In the genomic region with DNA sequence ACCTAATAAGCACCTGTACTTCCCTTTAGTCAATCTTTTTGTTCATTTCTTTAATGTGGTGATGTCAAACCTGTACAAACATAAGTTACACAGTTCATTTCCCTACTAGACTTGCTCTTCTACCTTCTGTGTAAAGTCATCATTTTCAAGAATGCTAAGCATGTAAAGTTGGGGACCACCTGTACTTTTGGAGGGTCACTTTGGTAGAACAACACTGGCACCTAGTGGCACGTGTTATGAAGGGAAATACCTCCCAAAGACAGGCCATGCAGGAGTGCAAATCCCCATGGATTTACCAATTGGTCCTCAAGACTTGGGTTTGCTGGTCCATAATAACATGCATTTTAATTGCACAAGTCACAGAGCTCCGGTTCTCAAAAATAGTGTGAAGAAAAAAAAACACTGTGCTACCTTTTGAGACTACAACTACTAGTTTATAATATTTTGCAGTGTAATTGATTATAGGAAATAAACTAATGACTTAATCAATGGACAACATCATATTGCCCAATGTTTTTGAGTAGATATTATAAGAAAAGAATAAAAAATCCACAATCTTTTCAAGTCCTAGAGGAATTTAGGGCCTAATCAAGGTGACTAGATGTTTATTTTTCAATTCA, we compare ENCODE assay signal across 1 cellular context.
TF ChIP-seq lines count a peak whose summit lies in the region.

No MANE protein-coding gene starts in this region.

TF ChIP-seq in HepG2, 621 proteins besides CTCF, POLR2A, EP300 and RAD21 (continued from another document):
- TF ChIP-seq, protein P1, sequence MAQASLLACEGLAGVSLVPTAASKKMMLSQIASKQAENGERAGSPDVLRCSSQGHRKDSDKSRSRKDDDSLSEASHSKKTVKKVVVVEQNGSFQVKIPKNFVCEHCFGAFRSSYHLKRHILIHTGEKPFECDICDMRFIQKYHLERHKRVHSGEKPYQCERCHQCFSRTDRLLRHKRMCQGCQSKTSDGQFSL (CRISPR knock-in tag; IDR thresholded peaks at IDR 0.05): no peak
- TF ChIP-seq ZNF558 (CRISPR knock-in tag; IDR thresholded peaks at IDR 0.05; ENCODE audit: borderline replicate concordance): no peak
- no peak for TF ChIP-seq MATR3 (CRISPR knock-in tag; IDR thresholded peaks at IDR 0.05)
- no peak for TF ChIP-seq ZNF761 (CRISPR knock-in tag; conservative IDR thresholded peaks at IDR 0.05)
- TF ChIP-seq, protein P2, sequence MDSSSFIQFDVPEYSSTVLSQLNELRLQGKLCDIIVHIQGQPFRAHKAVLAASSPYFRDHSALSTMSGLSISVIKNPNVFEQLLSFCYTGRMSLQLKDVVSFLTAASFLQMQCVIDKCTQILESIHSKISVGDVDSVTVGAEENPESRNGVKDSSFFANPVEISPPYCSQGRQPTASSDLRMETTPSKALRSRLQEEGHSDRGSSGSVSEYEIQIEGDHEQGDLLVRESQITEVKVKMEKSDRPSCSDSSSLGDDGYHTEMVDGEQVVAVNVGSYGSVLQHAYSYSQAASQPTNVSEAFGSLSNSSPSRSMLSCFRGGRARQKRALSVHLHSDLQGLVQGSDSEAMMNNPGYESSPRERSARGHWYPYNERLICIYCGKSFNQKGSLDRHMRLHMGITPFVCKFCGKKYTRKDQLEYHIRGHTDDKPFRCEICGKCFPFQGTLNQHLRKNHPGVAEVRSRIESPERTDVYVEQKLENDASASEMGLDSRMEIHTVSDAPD (CRISPR knock-in tag; IDR thresholded peaks at IDR 0.05): no peak
- TF ChIP-seq, protein P3, sequence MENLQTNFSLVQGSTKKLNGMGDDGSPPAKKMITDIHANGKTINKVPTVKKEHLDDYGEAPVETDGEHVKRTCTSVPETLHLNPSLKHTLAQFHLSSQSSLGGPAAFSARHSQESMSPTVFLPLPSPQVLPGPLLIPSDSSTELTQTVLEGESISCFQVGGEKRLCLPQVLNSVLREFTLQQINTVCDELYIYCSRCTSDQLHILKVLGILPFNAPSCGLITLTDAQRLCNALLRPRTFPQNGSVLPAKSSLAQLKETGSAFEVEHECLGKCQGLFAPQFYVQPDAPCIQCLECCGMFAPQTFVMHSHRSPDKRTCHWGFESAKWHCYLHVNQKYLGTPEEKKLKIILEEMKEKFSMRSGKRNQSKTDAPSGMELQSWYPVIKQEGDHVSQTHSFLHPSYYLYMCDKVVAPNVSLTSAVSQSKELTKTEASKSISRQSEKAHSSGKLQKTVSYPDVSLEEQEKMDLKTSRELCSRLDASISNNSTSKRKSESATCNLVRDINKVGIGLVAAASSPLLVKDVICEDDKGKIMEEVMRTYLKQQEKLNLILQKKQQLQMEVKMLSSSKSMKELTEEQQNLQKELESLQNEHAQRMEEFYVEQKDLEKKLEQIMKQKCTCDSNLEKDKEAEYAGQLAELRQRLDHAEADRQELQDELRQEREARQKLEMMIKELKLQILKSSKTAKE (CRISPR knock-in tag; IDR thresholded peaks at IDR 0.05; ENCODE audit: borderline replicate concordance): no peak
- TF ChIP-seq FOXO1 (CRISPR knock-in tag; IDR thresholded peaks at IDR 0.05): no peak
- peak; percentile 92 for TF ChIP-seq SMC3 (IDR thresholded peaks at IDR 0.05; ENCODE audit: low read length)
- TF ChIP-seq NCOA5 (CRISPR knock-in tag; IDR thresholded peaks at IDR 0.05): no peak
- no peak for TF ChIP-seq ZNF605 (CRISPR knock-in tag; IDR thresholded peaks at IDR 0.05)
- no peak for TF ChIP-seq ZNF432 (CRISPR knock-in tag; IDR thresholded peaks at IDR 0.05; ENCODE audit: borderline replicate concordance)
- TF ChIP-seq, protein P4, sequence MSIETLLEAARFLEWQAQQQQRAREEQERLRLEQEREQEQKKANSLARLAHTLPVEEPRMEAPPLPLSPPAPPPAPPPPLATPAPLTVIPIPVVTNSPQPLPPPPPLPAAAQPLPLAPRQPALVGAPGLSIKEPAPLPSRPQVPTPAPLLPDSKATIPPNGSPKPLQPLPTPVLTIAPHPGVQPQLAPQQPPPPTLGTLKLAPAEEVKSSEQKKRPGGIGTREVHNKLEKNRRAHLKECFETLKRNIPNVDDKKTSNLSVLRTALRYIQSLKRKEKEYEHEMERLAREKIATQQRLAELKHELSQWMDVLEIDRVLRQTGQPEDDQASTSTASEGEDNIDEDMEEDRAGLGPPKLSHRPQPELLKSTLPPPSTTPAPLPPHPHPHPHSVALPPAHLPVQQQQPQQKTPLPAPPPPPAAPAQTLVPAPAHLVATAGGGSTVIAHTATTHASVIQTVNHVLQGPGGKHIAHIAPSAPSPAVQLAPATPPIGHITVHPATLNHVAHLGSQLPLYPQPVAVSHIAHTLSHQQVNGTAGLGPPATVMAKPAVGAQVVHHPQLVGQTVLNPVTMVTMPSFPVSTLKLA (IDR thresholded peaks at IDR 0.05): 0 out of 2 replicates have a peak, but pooled peaks have one; percentile 8
- no peak for TF ChIP-seq MAFG (CRISPR knock-in tag; IDR thresholded peaks at IDR 0.05)
- TF ChIP-seq ZNF644 (CRISPR knock-in tag; IDR thresholded peaks at IDR 0.05; ENCODE audit: low read depth): no peak
- no peak for TF ChIP-seq FOXP1 (IDR thresholded peaks at IDR 0.05)
- no peak for TF ChIP-seq FOXP1 (CRISPR knock-in tag; IDR thresholded peaks at IDR 0.05)
- TF ChIP-seq ZBTB38 (CRISPR knock-in tag; IDR thresholded peaks at IDR 0.05): no peak
- TF ChIP-seq GFI1 (CRISPR knock-in tag; IDR thresholded peaks at IDR 0.05; ENCODE audit: borderline replicate concordance): no peak
- TF ChIP-seq PHF8 (CRISPR knock-in tag; IDR thresholded peaks at IDR 0.05): no peak
- TF ChIP-seq, protein P5, sequence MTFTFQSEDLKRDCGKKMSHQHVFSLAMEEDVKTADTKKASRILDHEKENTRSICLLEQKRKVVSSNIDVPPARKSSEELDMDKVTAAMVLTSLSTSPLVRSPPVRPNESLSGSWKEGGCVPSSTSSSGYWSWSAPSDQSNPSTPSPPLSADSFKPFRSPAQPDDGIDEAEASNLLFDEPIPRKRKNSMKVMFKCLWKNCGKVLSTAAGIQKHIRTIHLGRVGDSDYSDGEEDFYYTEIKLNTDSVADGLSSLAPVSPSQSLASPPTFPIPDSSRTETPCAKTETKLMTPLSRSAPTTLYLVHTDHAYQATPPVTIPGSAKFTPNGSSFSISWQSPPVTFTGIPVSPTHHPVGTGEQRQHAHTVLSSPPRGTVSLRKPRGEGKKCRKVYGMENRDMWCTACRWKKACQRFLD (CRISPR knock-in tag; IDR thresholded peaks at IDR 0.05; ENCODE audit: borderline replicate concordance): no peak
- TF ChIP-seq KDM5A (IDR thresholded peaks at IDR 0.05; ENCODE audit: borderline replicate concordance, low read length): no peak
- TF ChIP-seq RARA (CRISPR knock-in tag; IDR thresholded peaks at IDR 0.05): no peak
- no peak for TF ChIP-seq FOSL2 (CRISPR knock-in tag; IDR thresholded peaks at IDR 0.05)
- TF ChIP-seq, protein P6, sequence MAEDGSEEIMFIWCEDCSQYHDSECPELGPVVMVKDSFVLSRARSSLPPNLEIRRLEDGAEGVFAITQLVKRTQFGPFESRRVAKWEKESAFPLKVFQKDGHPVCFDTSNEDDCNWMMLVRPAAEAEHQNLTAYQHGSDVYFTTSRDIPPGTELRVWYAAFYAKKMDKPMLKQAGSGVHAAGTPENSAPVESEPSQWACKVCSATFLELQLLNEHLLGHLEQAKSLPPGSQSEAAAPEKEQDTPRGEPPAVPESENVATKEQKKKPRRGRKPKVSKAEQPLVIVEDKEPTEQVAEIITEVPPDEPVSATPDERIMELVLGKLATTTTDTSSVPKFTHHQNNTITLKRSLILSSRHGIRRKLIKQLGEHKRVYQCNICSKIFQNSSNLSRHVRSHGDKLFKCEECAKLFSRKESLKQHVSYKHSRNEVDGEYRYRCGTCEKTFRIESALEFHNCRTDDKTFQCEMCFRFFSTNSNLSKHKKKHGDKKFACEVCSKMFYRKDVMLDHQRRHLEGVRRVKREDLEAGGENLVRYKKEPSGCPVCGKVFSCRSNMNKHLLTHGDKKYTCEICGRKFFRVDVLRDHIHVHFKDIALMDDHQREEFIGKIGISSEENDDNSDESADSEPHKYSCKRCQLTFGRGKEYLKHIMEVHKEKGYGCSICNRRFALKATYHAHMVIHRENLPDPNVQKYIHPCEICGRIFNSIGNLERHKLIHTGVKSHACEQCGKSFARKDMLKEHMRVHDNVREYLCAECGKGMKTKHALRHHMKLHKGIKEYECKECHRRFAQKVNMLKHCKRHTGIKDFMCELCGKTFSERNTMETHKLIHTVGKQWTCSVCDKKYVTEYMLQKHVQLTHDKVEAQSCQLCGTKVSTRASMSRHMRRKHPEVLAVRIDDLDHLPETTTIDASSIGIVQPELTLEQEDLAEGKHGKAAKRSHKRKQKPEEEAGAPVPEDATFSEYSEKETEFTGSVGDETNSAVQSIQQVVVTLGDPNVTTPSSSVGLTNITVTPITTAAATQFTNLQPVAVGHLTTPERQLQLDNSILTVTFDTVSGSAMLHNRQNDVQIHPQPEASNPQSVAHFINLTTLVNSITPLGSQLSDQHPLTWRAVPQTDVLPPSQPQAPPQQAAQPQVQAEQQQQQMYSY (CRISPR knock-in tag; IDR thresholded peaks at IDR 0.05): no peak
- no peak for TF ChIP-seq SPEN (CRISPR knock-in tag; IDR thresholded peaks at IDR 0.05; ENCODE audit: low read depth)
- TF ChIP-seq SP4 (CRISPR knock-in tag; IDR thresholded peaks at IDR 0.05): no peak
- no peak for TF ChIP-seq JUN (CRISPR knock-in tag; IDR thresholded peaks at IDR 0.05)
- no peak for TF ChIP-seq LCORL (IDR thresholded peaks at IDR 0.05)
- peak; percentile 36; the same call in 1 of the 2 replicates for TF ChIP-seq LCORL (CRISPR knock-in tag; IDR thresholded peaks at IDR 0.05)
- no peak for TF ChIP-seq FOXK1 (CRISPR knock-in tag; IDR thresholded peaks at IDR 0.05; ENCODE audit: borderline replicate concordance, low read depth)
- TF ChIP-seq ZNF484 (CRISPR knock-in tag; IDR thresholded peaks at IDR 0.05; ENCODE audit: borderline replicate concordance, low read depth): no peak
- TF ChIP-seq CAMTA2 (CRISPR knock-in tag; IDR thresholded peaks at IDR 0.05; ENCODE audit: borderline replicate concordance): no peak
